25 cellular contexts compared by ENCODE assay signal in genomic region chr7:24728121-24728500, GRCh38. TPM values are rescaled to one million over a fixed set of nuclear protein-coding genes. Genes with fewer than 3 reads are reported as not detected.
DNase-seq lines count a peak whose midpoint lies in the region; ATAC-seq and TF ChIP-seq lines count a peak whose summit lies in the region.
"Had no signal": no experiment of that assay in that cellular context is flagged by ENCODE, and none has a peak within 500 bp of the region (broad histone marks: within the 10 kb centered on the region; RNA-seq: fewer than 3 reads in every experiment).

No MANE protein-coding gene starts in this region.

- no peaks in the 10 kb centered on the region for H3K36me3 ChIP-seq in BLaER1 treated with 17β-estradiol and CSF1 and Interleukin-3, amounts not matched to agents 10 nM and 100 nM
- no peaks in the 10 kb centered on the region for H3K36me3 ChIP-seq in naive thymus-derived CD4-positive, alpha-beta T cell (ENCODE audit: control insufficient read depth in 2 of 3, insufficient read depth in 3 of 3, low read length in 3 of 3)
- H3K36me3 ChIP-seq in hepatocyte (replicated peaks; ENCODE audit: insufficient read depth, low read depth) = no peaks in the 10 kb centered on the region
- H3K36me3 ChIP-seq: HAP-1 had no signal

- no peak for ATAC-seq in naive thymus-derived CD4-positive, alpha-beta T cell
- ATAC-seq in HG03571 (IDR thresholded peaks at IDR 0.05; ENCODE audit: unreplicated experiment) = no peak
- ATAC-seq: SK-N-SH treated with all-trans-retinoic acid at 6 μM for 48 hours had no signal

- POLR2A ChIA-PET in activated CD4-positive, alpha-beta T cell treated with anti-CD3 and anti-CD28 coated beads, Interleukin-2, amount 10 ng/mL, durations not matched to agents 7 days and 5 days (lab: Charles Lee) = interaction anchor here (0.6 kb wide), 1 partner anchor 273 kb away, joined by 3 read pairs; no protein-coding TSS in a partner anchor
- POLR2A ChIA-PET in naive thymus-derived CD4-positive, alpha-beta T cell (lab: Charles Lee) = no interaction called here

- 86% methylated on average over 7 of the region's 7 CpGs for WGBS in hepatocyte (ENCODE audit: low lambda C conversion rate, missing lambda C conversion rate)

- CTCF ChIA-PET in activated CD4-positive, alpha-beta T cell treated with anti-CD3 and anti-CD28 coated beads, Interleukin-2, amount 10 ng/mL, durations not matched to agents 7 days and 5 days (lab: Charles Lee) = no interaction called here
- CTCF ChIA-PET in naive thymus-derived CD4-positive, alpha-beta T cell (lab: Charles Lee) = interaction anchor here (0.6 kb wide), 1 partner anchor 370 kb away, joined by 7 read pairs; no protein-coding TSS in a partner anchor

- no peak overlapping the region for H2AFZ ChIP-seq in hepatocyte
- H2AFZ ChIP-seq: GM23248, PC-9 had no signal

- H3K9me2 ChIP-seq in hepatocyte (replicated peaks; ENCODE audit: insufficient read depth) = no peaks in the 10 kb centered on the region

- H3K4me1 ChIP-seq in BLaER1 treated with 17β-estradiol and CSF1 and Interleukin-3, amounts not matched to agents 10 nM and 100 nM = peaks cover 9 to 61% (median 42%) of the 10 kb centered on the region in 10 experiments; a peak in 18 of 20 replicates
- H3K4me1 ChIP-seq in naive thymus-derived CD4-positive, alpha-beta T cell (ENCODE audit: control insufficient read depth in 2 of 2, insufficient read depth in 2 of 2, low read length in 2 of 2) = peaks cover 0 to 21% of the 10 kb centered on the region in 2 donors
- H3K4me1 ChIP-seq in hepatocyte (ENCODE audit: insufficient read depth) = peaks cover 7% of the 10 kb centered on the region
- H3K4me1 ChIP-seq: HAP-1 had no signal

- H3K9me3 Mint-ChIP-seq in activated CD4-positive, alpha-beta T cell treated with anti-CD3 and anti-CD28 coated beads, Interleukin-2, amount 10 ng/mL, durations not matched to agents 7 days and 5 days = no peaks in the 10 kb centered on the region
- H3K9me3 Mint-ChIP-seq in activated T-helper 1 cell treated with anti-CD3 and anti-CD28 coated beads, Interleukin-12 subunit alpha, Interleukin-12 subunit beta, Interleukin-2, Interleukin-4 antibody, amounts not matched to agents 30 ng/mL and 10 ng/mL and 1 ng/mL, durations not matched to agents 14 hours and 24 hours and 36 hours = no peaks in the 10 kb centered on the region
- H3K9me3 Mint-ChIP-seq in naive thymus-derived CD4-positive, alpha-beta T cell = peaks cover 0 to 6% (median 0%) of the 10 kb centered on the region in 11 donors

- TF ChIP-seq CTCF in hepatocyte (IDR thresholded peaks at IDR 0.05; ENCODE audit: poor library complexity) = no peak

- H3K79me2 ChIP-seq in hepatocyte = peaks cover 6% of the 10 kb centered on the region

- intact Hi-C loops in activated T-helper 1 cell treated with anti-CD3 and anti-CD28 coated beads, Interleukin-12 subunit alpha, Interleukin-12 subunit beta, Interleukin-2, Interleukin-4 antibody, amounts not matched to agents 30 ng/mL and 10 ng/mL and 1 ng/mL, durations not matched to agents 14 hours and 24 hours and 36 hours (cut with micrococcal nuclease) = loop anchor here (5.0 kb wide), 1 partner anchor 39 kb away; no protein-coding TSS in a partner anchor
- intact Hi-C loops in naive thymus-derived CD4-positive, alpha-beta T cell (cut with micrococcal nuclease) = loop anchor here in 1 of 2 donors (1.0 to 5.0 kb wide), 2 partner anchors 27 to 39 kb away; no protein-coding TSS in a partner anchor

- H3K9me3 ChIP-seq in BLaER1 treated with 17β-estradiol and CSF1 and Interleukin-3, amounts not matched to agents 10 nM and 100 nM (replicated peaks in 1 of 11) = no peaks in the 10 kb centered on the region
- H3K9me3 ChIP-seq in naive thymus-derived CD4-positive, alpha-beta T cell (ENCODE audit: control insufficient read depth in 2 of 3, low read length in 3 of 3) = no peaks in the 10 kb centered on the region
- H3K9me3 ChIP-seq in hepatocyte (ENCODE audit: low read depth) = no peaks in the 10 kb centered on the region
- H3K9me3 ChIP-seq: HAP-1 had no signal

- H3K27me3 Mint-ChIP-seq in activated CD4-positive, alpha-beta T cell treated with anti-CD3 and anti-CD28 coated beads, Interleukin-2, amount 10 ng/mL, durations not matched to agents 7 days and 5 days = peaks cover 2% of the 10 kb centered on the region
- H3K27me3 Mint-ChIP-seq in activated T-helper 1 cell treated with anti-CD3 and anti-CD28 coated beads, Interleukin-12 subunit alpha, Interleukin-12 subunit beta, Interleukin-2, Interleukin-4 antibody, amounts not matched to agents 30 ng/mL and 10 ng/mL and 1 ng/mL, durations not matched to agents 14 hours and 24 hours and 36 hours (ENCODE audit: insufficient read depth) = peaks cover 11% of the 10 kb centered on the region
- H3K27me3 Mint-ChIP-seq in naive thymus-derived CD4-positive, alpha-beta T cell = peaks cover 0 to 20% (median 5%) of the 10 kb centered on the region in 5 donors

- H3K4me2 ChIP-seq in BLaER1 treated with 17β-estradiol and CSF1 and Interleukin-3, amounts not matched to agents 10 nM and 100 nM = peak overlapping the region in 10 of 11 experiments; percentile 35 to 74 (median 64); a peak in 19 of 22 replicates
- H3K4me2 ChIP-seq in hepatocyte = no peak overlapping the region
- H3K4me2 ChIP-seq: PC-9 had no signal

- H4K20me1 ChIP-seq in BLaER1 treated with 17β-estradiol and CSF1 and Interleukin-3, amounts not matched to agents 10 nM and 100 nM = peaks cover 0 to 4% (median 0%) of the 10 kb centered on the region in 11 experiments; a peak in 2 of 22 replicates
- no peaks in the 10 kb centered on the region for H4K20me1 ChIP-seq in hepatocyte (ENCODE audit: insufficient read depth, poor library complexity, severe bottlenecking)

- H3K27ac Mint-ChIP-seq in activated CD4-positive, alpha-beta T cell treated with anti-CD3 and anti-CD28 coated beads, Interleukin-2, amount 10 ng/mL, durations not matched to agents 7 days and 5 days = peak overlapping the region; percentile 3
- no peak overlapping the region for H3K27ac Mint-ChIP-seq in activated T-helper 1 cell treated with anti-CD3 and anti-CD28 coated beads, Interleukin-12 subunit alpha, Interleukin-12 subunit beta, Interleukin-2, Interleukin-4 antibody, amounts not matched to agents 30 ng/mL and 10 ng/mL and 1 ng/mL, durations not matched to agents 14 hours and 24 hours and 36 hours
- peak overlapping the region in 1 of 9 donors; percentile 0 for H3K27ac Mint-ChIP-seq in naive thymus-derived CD4-positive, alpha-beta T cell

- H3K27me3 ChIP-seq in BLaER1 treated with 17β-estradiol and CSF1 and Interleukin-3, amounts not matched to agents 10 nM and 100 nM = peaks cover 0 to 22% (median 10%) of the 10 kb centered on the region in 11 experiments; a peak in 11 of 22 replicates
- no peaks in the 10 kb centered on the region for H3K27me3 ChIP-seq in naive thymus-derived CD4-positive, alpha-beta T cell (ENCODE audit: control insufficient read depth in 2 of 2, insufficient read depth in 2 of 2, low read length in 2 of 2)
- no peaks in the 10 kb centered on the region for H3K27me3 ChIP-seq in hepatocyte

- no peak for DNase-seq in activated CD4-positive, alpha-beta T cell treated with anti-CD3 and anti-CD28 coated beads, Interleukin-2, amount 10 ng/mL, durations not matched to agents 7 days and 5 days
- DNase-seq in activated CD4-positive, alpha-beta T cell treated with anti-CD3 and anti-CD28 coated beads, Interleukin-2, amount 50 U/mL, for 1 hour = no peak
- no peak for DNase-seq in activated T-helper 1 cell treated with anti-CD3 and anti-CD28 coated beads, Interleukin-12 subunit alpha, Interleukin-12 subunit beta, Interleukin-2, Interleukin-4 antibody, amounts not matched to agents 30 ng/mL and 10 ng/mL and 1 ng/mL, durations not matched to agents 14 hours and 24 hours and 36 hours (ENCODE audit: low spot score)
- no peak for DNase-seq in naive thymus-derived CD4-positive, alpha-beta T cell
- DNase-seq in COLO668 (lab: John Stamatoyannopoulos, UW; ENCODE audit: unreplicated experiment) = no peak
- DNase-seq in hepatocyte (ENCODE audit: low spot score) = no peak
- DNase-seq: 8988T, AML-193, DMS53, EL, MM.1S, NCI-H1048, NCI-H1417 treated with DMSO at 0.1 percent for 48 hours, NCI-H1930, NCI-H510A treated with DMSO at 0.1 percent for 48 hours, NCI-H748 treated with DMSO at 0.1 percent for 48 hours, PC-9, RPMI8226, SIG-M5 had no signal

- H3K9ac ChIP-seq in BLaER1 treated with 17β-estradiol and CSF1 and Interleukin-3, amounts not matched to agents 10 nM and 100 nM = no peak overlapping the region

- H3K4me3 Mint-ChIP-seq in activated CD4-positive, alpha-beta T cell treated with anti-CD3 and anti-CD28 coated beads, Interleukin-2, amount 10 ng/mL, durations not matched to agents 7 days and 5 days = no peak overlapping the region
- H3K4me3 Mint-ChIP-seq in activated T-helper 1 cell treated with anti-CD3 and anti-CD28 coated beads, Interleukin-12 subunit alpha, Interleukin-12 subunit beta, Interleukin-2, Interleukin-4 antibody, amounts not matched to agents 30 ng/mL and 10 ng/mL and 1 ng/mL, durations not matched to agents 14 hours and 24 hours and 36 hours = peak overlapping the region; percentile 60
- peak overlapping the region in 6 of 10 donors; percentile 16 to 64 (median 54) for H3K4me3 Mint-ChIP-seq in naive thymus-derived CD4-positive, alpha-beta T cell
- H3K4me3 Mint-ChIP-seq: CD14-positive monocyte had no signal

- H3K27ac ChIP-seq in BLaER1 treated with 17β-estradiol and CSF1 and Interleukin-3, amounts not matched to agents 10 nM and 100 nM = peak overlapping the region in 2 of 11 experiments; percentile 7 to 38; a peak in 2 of 22 replicates
- no peak overlapping the region for H3K27ac ChIP-seq in naive thymus-derived CD4-positive, alpha-beta T cell (ENCODE audit: low read depth, low read length)
- H3K27ac ChIP-seq in hepatocyte = no peak overlapping the region
- H3K27ac ChIP-seq: PC-9 had no signal

- peaks cover 31% of the 10 kb centered on the region for H3K4me1 Mint-ChIP-seq in activated CD4-positive, alpha-beta T cell treated with anti-CD3 and anti-CD28 coated beads, Interleukin-2, amount 10 ng/mL, durations not matched to agents 7 days and 5 days
- H3K4me1 Mint-ChIP-seq in activated T-helper 1 cell treated with anti-CD3 and anti-CD28 coated beads, Interleukin-12 subunit alpha, Interleukin-12 subunit beta, Interleukin-2, Interleukin-4 antibody, amounts not matched to agents 30 ng/mL and 10 ng/mL and 1 ng/mL, durations not matched to agents 14 hours and 24 hours and 36 hours (ENCODE audit: low read depth) = peaks cover 34% of the 10 kb centered on the region
- peaks cover 14 to 35% (median 23%) of the 10 kb centered on the region in 7 donors for H3K4me1 Mint-ChIP-seq in naive thymus-derived CD4-positive, alpha-beta T cell

- no peaks in the 10 kb centered on the region for H3K36me3 Mint-ChIP-seq in activated CD4-positive, alpha-beta T cell treated with anti-CD3 and anti-CD28 coated beads, Interleukin-2, amount 10 ng/mL, durations not matched to agents 7 days and 5 days (ENCODE audit: low read depth)
- H3K36me3 Mint-ChIP-seq in activated T-helper 1 cell treated with anti-CD3 and anti-CD28 coated beads, Interleukin-12 subunit alpha, Interleukin-12 subunit beta, Interleukin-2, Interleukin-4 antibody, amounts not matched to agents 30 ng/mL and 10 ng/mL and 1 ng/mL, durations not matched to agents 14 hours and 24 hours and 36 hours (ENCODE audit: low read depth) = no peaks in the 10 kb centered on the region
- H3K36me3 Mint-ChIP-seq in naive thymus-derived CD4-positive, alpha-beta T cell = peaks cover 0 to 4% (median 0%) of the 10 kb centered on the region in 5 donors
- H3K36me3 Mint-ChIP-seq: CD14-positive monocyte had no signal

- no peak overlapping the region for H3K4me3 ChIP-seq in BLaER1 treated with 17β-estradiol and CSF1 and Interleukin-3, amounts not matched to agents 10 nM and 100 nM
- no peak overlapping the region for H3K4me3 ChIP-seq in naive thymus-derived CD4-positive, alpha-beta T cell (ENCODE audit: low read length)
- no peak overlapping the region for H3K4me3 ChIP-seq in hepatocyte
- H3K4me3 ChIP-seq: GM23248, HAP-1, PC-9 had no signal

RNA-seq across cellular contexts. Expression of gene GSDME, which starts 29.2 kb away (rescaled TPM):
- total RNA-seq in activated CD4-positive, alpha-beta T cell treated with anti-CD3 and anti-CD28 coated beads, Interleukin-2, amount 10 ng/mL, durations not matched to agents 7 days and 5 days = 1 to 10 TPM; 1.8 to 2.1 TPM
- total RNA-seq in activated T-helper 1 cell treated with anti-CD3 and anti-CD28 coated beads, Interleukin-12 subunit alpha, Interleukin-12 subunit beta, Interleukin-2, Interleukin-4 antibody, amounts not matched to agents 30 ng/mL and 10 ng/mL and 1 ng/mL, durations not matched to agents 14 hours and 24 hours and 36 hours = 10.6 and 11.0 TPM in 2 replicates
- 1 to 10 TPM in 2 of 5 experiments, under 1 TPM in 3; 0.42 to 5.0 (median 0.92) TPM for total RNA-seq in naive thymus-derived CD4-positive, alpha-beta T cell
- under 1 TPM in 1 of 2 donors, not detected in 1; 0.41 TPM for polyA plus RNA-seq in naive thymus-derived CD4-positive, alpha-beta T cell
- 33.9 and 35.1 TPM in 2 replicates for total RNA-seq in hepatocyte
- 48.1 and 48.6 TPM in 2 replicates for polyA plus RNA-seq in hepatocyte
